1 cellular context compared by ENCODE assay signal in genomic region chr3:58353722-58354553, GRCh38.
TF ChIP-seq lines count a peak whose summit lies in the region.

No MANE protein-coding gene starts in this region.

TF ChIP-seq in H1, 55 proteins besides CTCF, POLR2A, EP300 and RAD21:
- no peak for TF ChIP-seq POLR2AphosphoS5 (IDR thresholded peaks at IDR 0.05; ENCODE audit: low read depth, low read length)
- TF ChIP-seq KDM1A (IDR thresholded peaks at IDR 0.05; ENCODE audit: borderline replicate concordance, low read length), result peak; percentile 62; the same call in 1 of the 2 replicates
